Comparison of ENCODE assay signal across 1 cellular context in the genomic region with DNA sequence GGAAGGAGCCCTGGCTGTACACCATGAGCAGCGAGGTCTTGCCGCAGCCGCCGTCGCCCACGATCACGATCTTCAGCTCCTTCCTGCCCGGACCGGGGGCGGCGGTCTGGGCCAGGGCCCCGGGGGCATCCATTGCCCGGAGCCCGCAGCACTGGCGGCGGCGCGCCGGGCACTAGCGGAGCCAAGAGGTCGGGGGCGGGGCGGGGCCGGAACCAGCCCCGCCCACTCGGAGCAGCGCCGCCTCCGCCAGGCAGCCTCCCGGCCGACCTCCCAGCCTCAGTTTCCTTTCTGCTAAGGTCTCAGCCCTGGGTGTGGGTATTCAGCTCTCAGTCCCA.
A peak's percentile ranks its signal among the peaks of the same experiment; 100 is the strongest.
TF ChIP-seq lines count a peak whose summit lies in the region.

A gene with protein sequence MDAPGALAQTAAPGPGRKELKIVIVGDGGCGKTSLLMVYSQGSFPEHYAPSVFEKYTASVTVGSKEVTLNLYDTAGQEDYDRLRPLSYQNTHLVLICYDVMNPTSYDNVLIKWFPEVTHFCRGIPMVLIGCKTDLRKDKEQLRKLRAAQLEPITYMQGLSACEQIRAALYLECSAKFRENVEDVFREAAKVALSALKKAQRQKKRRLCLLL (minus strand): TSS at position 188 of the 335 bp plus-strand sequence. CDS start 55 bp downstream, at position 133.

TF ChIP-seq in K562, 482 proteins besides CTCF, POLR2A, EP300 and RAD21 (continued from another document):
- TF ChIP-seq PCBP1 (IDR thresholded peaks at IDR 0.05; ENCODE audit: low read depth, low read length, poor library complexity, severe bottlenecking) (peak; percentile 35), RFX5 (IDR thresholded peaks at IDR 0.05; ENCODE audit: low read depth, low read length) (no peak), BCOR (IDR thresholded peaks at IDR 0.05) (peak; percentile 64; the same call in 1 of the 2 replicates), ZNF12 (CRISPR knock-in tag; IDR thresholded peaks at IDR 0.05) (no peak), CBX1 (IDR thresholded peaks at IDR 0.05; ENCODE audit: low read depth) (0 out of 2 replicates have a peak, but pooled peaks have one; percentile 19), RBM25 (IDR thresholded peaks at IDR 0.05; ENCODE audit: low read depth, low read length, severe bottlenecking) (peak; percentile 85), NR4A1 (CRISPR knock-in tag; IDR thresholded peaks at IDR 0.05) (no peak), NR4A1 (tag; IDR thresholded peaks at IDR 0.05) (no peak), PRPF4 (IDR thresholded peaks at IDR 0.05; ENCODE audit: insufficient read depth, low read depth, low read length, poor library complexity, severe bottlenecking) (peak; percentile 40), ZFP36 (IDR thresholded peaks at IDR 0.05; ENCODE audit: low read depth, low read length, partially characterized antibody) (peak; percentile 98), ZNF384 (IDR thresholded peaks at IDR 0.05; ENCODE audit: low read depth, low read length) (no peak), ZNF436 (CRISPR knock-in tag; IDR thresholded peaks at IDR 0.05) (peak; percentile 78; the same call in 1 of the 2 replicates), NFIC (IDR thresholded peaks at IDR 0.05) (no peak)
- TF ChIP-seq, protein P1, sequence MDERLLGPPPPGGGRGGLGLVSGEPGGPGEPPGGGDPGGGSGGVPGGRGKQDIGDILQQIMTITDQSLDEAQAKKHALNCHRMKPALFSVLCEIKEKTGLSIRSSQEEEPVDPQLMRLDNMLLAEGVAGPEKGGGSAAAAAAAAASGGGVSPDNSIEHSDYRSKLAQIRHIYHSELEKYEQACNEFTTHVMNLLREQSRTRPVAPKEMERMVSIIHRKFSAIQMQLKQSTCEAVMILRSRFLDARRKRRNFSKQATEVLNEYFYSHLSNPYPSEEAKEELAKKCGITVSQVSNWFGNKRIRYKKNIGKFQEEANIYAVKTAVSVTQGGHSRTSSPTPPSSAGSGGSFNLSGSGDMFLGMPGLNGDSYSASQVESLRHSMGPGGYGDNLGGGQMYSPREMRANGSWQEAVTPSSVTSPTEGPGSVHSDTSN (CRISPR knock-in tag; IDR thresholded peaks at IDR 0.05; ENCODE audit: low read depth) = no peak
- TF ChIP-seq, protein P1 (tag; conservative IDR thresholded peaks at IDR 0.05; ENCODE audit: low read depth) = no peak
- TF ChIP-seq, protein P2, sequence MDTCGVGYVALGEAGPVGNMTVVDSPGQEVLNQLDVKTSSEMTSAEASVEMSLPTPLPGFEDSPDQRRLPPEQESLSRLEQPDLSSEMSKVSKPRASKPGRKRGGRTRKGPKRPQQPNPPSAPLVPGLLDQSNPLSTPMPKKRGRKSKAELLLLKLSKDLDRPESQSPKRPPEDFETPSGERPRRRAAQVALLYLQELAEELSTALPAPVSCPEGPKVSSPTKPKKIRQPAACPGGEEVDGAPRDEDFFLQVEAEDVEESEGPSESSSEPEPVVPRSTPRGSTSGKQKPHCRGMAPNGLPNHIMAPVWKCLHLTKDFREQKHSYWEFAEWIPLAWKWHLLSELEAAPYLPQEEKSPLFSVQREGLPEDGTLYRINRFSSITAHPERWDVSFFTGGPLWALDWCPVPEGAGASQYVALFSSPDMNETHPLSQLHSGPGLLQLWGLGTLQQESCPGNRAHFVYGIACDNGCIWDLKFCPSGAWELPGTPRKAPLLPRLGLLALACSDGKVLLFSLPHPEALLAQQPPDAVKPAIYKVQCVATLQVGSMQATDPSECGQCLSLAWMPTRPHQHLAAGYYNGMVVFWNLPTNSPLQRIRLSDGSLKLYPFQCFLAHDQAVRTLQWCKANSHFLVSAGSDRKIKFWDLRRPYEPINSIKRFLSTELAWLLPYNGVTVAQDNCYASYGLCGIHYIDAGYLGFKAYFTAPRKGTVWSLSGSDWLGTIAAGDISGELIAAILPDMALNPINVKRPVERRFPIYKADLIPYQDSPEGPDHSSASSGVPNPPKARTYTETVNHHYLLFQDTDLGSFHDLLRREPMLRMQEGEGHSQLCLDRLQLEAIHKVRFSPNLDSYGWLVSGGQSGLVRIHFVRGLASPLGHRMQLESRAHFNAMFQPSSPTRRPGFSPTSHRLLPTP (IDR thresholded peaks at IDR 0.05; ENCODE audit: borderline replicate concordance, extremely low read depth, insufficient read length) = peak; percentile 55
